Comparison of ENCODE assay signal across 9 cellular contexts in the genomic region with DNA sequence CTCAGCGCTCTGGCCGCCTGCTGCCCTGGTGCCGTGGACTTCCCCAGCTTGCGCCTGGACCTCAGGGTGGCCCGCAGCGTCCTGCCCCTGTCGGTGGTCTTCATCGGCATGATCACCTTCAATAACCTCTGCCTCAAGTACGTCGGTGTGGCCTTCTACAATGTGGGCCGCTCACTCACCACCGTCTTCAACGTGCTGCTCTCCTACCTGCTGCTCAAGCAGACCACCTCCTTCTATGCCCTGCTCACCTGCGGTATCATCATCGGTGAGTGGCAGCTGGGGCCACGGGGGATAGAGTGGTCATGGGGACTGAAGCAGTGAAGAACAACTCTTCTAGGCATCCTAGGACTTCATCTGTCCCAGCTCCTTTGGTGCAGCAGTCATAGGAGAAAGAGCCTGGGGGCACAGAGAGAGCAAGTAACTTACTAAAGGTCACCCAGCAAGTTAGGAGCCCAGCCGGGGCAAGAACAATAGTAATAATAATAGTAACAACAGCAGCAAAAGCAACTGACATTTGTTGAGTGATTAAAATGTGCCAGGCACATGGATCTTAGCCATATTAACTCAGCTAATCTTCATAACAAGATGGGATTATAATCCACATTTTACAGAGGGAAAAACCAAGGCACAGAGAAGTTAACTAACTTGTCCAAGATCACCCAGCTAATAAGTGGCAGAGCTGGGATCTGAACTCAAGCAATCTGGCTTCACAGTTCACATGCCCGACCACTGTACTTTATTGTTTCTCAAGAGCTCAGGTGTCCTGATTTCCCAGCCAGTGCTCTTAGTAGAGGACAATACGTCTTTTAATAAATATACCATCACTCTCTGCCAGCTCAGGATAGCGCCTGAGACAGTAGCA. TPM values are rescaled to one million over a fixed set of nuclear protein-coding genes. Genes with fewer than 3 reads are reported as not detected.
DNase-seq lines count a peak whose midpoint lies in the region; ATAC-seq and TF ChIP-seq lines count a peak whose summit lies in the region.
"Had no signal": no experiment of that assay in that cellular context is flagged by ENCODE, and none has a peak within 500 bp of the region (broad histone marks: within the 10 kb centered on the region; RNA-seq: fewer than 3 reads in every experiment).

No MANE protein-coding gene starts in this region.

- no peak for TF ChIP-seq CTCF in natural killer cell (IDR thresholded peaks at IDR 0.05)

- H3K9me3 Mint-ChIP-seq in dendritic cell treated with granulocyte-macrophage colony-stimulating factor and Interleukin-4, amounts not matched to agents 40 ng/mL and 50 ng/mL, for 4 days: no peaks in the 10 kb centered on the region
- no peaks in the 10 kb centered on the region for H3K9me3 Mint-ChIP-seq in natural killer cell

- intact Hi-C loops in dendritic cell treated with granulocyte-macrophage colony-stimulating factor and Interleukin-4, amounts not matched to agents 40 ng/mL and 50 ng/mL, for 4 days (cut with micrococcal nuclease): loop anchor here (10.0 kb wide), 1 partner anchor 1242 kb away; the partner anchor contains the start of gene CD82
- intact Hi-C loops in natural killer cell (cut with micrococcal nuclease): no loop called here

- H3K27ac ChIP-seq in BLaER1: no peak overlapping the region

- no peak for ATAC-seq in natural killer cell

- H3K27ac Mint-ChIP-seq in dendritic cell treated with granulocyte-macrophage colony-stimulating factor and Interleukin-4, amounts not matched to agents 40 ng/mL and 50 ng/mL, for 4 days: peak overlapping the region; percentile 97
- peak overlapping the region; percentile 74 to 94 for H3K27ac Mint-ChIP-seq in natural killer cell

- DNase-seq in MG63: no peak
- no peak for DNase-seq in natural killer cell
- DNase-seq in NCI-H1694 (lab: John Stamatoyannopoulos, UW): no peak
- DNase-seq in DMS 273 treated with DMSO at 0.1 percent for 48 hours (lab: John Stamatoyannopoulos, UW): no peak
- no peak for DNase-seq in D341Med (ENCODE audit: low spot score)
- DNase-seq in AG20443 (ENCODE audit: low spot score): no peak

- H3K4me3 ChIP-seq in BLaER1: peak overlapping the region; percentile 88
- peak overlapping the region; percentile 67 for H3K4me3 ChIP-seq in MG63

- H3K36me3 ChIP-seq in BLaER1: peaks cover 35% of the 10 kb centered on the region
- H3K36me3 ChIP-seq in MG63: peaks cover 32% of the 10 kb centered on the region

- peaks cover 64% of the 10 kb centered on the region for H3K36me3 Mint-ChIP-seq in dendritic cell treated with granulocyte-macrophage colony-stimulating factor and Interleukin-4, amounts not matched to agents 40 ng/mL and 50 ng/mL, for 4 days (ENCODE audit: low read depth)
- no peaks in the 10 kb centered on the region for H3K36me3 Mint-ChIP-seq in natural killer cell

- peak overlapping the region; percentile 99 for H3K4me2 ChIP-seq in BLaER1

- peaks cover 27% of the 10 kb centered on the region for H4K20me1 ChIP-seq in BLaER1

- peak overlapping the region; percentile 79 for H3K9ac ChIP-seq in BLaER1

- H3K4me1 ChIP-seq in BLaER1: peaks cover 60% of the 10 kb centered on the region

- H3K4me1 Mint-ChIP-seq in dendritic cell treated with granulocyte-macrophage colony-stimulating factor and Interleukin-4, amounts not matched to agents 40 ng/mL and 50 ng/mL, for 4 days (ENCODE audit: low read depth): peaks cover 55% of the 10 kb centered on the region
- H3K4me1 Mint-ChIP-seq in natural killer cell: peaks cover 40 to 57% of the 10 kb centered on the region in 2 donors

- H3K4me3 Mint-ChIP-seq in dendritic cell treated with granulocyte-macrophage colony-stimulating factor and Interleukin-4, amounts not matched to agents 40 ng/mL and 50 ng/mL, for 4 days: peak overlapping the region; percentile 90
- H3K4me3 Mint-ChIP-seq in natural killer cell: peak overlapping the region; percentile 94

- H3K27me3 Mint-ChIP-seq in dendritic cell treated with granulocyte-macrophage colony-stimulating factor and Interleukin-4, amounts not matched to agents 40 ng/mL and 50 ng/mL, for 4 days: no peaks in the 10 kb centered on the region
- no peaks in the 10 kb centered on the region for H3K27me3 Mint-ChIP-seq in natural killer cell (ENCODE audit: low read depth in 2 of 2)

- H3K27me3 ChIP-seq in BLaER1: no peaks in the 10 kb centered on the region
- H3K27me3 ChIP-seq in MG63: no peaks in the 10 kb centered on the region
- H3K27me3 ChIP-seq: adrenal gland had no signal

- H3K9me3 ChIP-seq in BLaER1: no peaks in the 10 kb centered on the region
- no peaks in the 10 kb centered on the region for H3K9me3 ChIP-seq in MG63
- H3K9me3 ChIP-seq: adrenal gland had no signal

RNA-seq across cellular contexts. Expression of gene SLC35C1, which starts 1.4 kb away (rescaled TPM):
- total RNA-seq in MG63 (2014; rRNA removed; shearing (Covaris generic); ENCODE audit: low replicate concordance): 3.8 and 11.5 TPM in 2 replicates
- 10 to 100 TPM in 1 of 3 donors, 1 to 10 TPM in 2; 7.1 to 11.9 (median 9.5) TPM for total RNA-seq in natural killer cell

RNA-seq across cellular contexts. Expression of gene CRY2, which starts 41.0 kb away (rescaled TPM):
- total RNA-seq in MG63 (2014; rRNA removed; shearing (Covaris generic); ENCODE audit: low replicate concordance): 6.5 and 13.0 TPM in 2 replicates
- total RNA-seq in natural killer cell: 100 to 1,000 TPM; 124 to 214 (median 141) TPM
